Comparison of ENCODE assay signal across 30 cellular contexts in genomic region chr2:179946346-179946745, GRCh38.
"Had no signal": no experiment of that assay in that cellular context is flagged by ENCODE, and none has a peak within 500 bp of the region (broad histone marks: within the 10 kb centered on the region; RNA-seq: fewer than 3 reads in every experiment).

No MANE protein-coding gene starts in this region.

- H3K9me3 ChIP-seq: MG63 had no signal

- H3K4me3 ChIP-seq: MG63 had no signal

- H3K27me3 ChIP-seq: MG63 had no signal

- DNase-seq: Karpas-422, Kasumi-1, MG63, MV-4-11, NCI-H1048, NCI-H1092, NCI-H1092 treated with DMSO at 0.1 percent for 48 hours, NCI-H1105, NCI-H1105 treated with DMSO at 0.1 percent for 48 hours, NCI-H1417, NCI-H1417 treated with DMSO at 0.1 percent for 48 hours, NCI-H1436, NCI-H1436 treated with DMSO at 0.1 percent for 48 hours, NCI-H146, NCI-H187, NCI-H187 treated with DMSO at 0.1 percent for 48 hours, NCI-H1930, NCI-H2029, NCI-H2029 treated with DMSO at 0.1 percent for 48 hours, NCI-H2081, NCI-H2081 treated with DMSO at 0.1 percent for 48 hours, NCI-H2107, NCI-H2227 treated with DMSO at 0.1 percent for 48 hours, NCI-H226, NCI-H345, NCI-H446 treated with DMSO at 0.1 percent for 48 hours, NCI-H510A, NCI-H510A treated with DMSO at 0.1 percent for 48 hours, NCI-H524 treated with DMSO at 0.1 percent for 48 hours, NCI-H526 had no signal
